9 cellular contexts compared by ENCODE assay signal in the genomic region with DNA sequence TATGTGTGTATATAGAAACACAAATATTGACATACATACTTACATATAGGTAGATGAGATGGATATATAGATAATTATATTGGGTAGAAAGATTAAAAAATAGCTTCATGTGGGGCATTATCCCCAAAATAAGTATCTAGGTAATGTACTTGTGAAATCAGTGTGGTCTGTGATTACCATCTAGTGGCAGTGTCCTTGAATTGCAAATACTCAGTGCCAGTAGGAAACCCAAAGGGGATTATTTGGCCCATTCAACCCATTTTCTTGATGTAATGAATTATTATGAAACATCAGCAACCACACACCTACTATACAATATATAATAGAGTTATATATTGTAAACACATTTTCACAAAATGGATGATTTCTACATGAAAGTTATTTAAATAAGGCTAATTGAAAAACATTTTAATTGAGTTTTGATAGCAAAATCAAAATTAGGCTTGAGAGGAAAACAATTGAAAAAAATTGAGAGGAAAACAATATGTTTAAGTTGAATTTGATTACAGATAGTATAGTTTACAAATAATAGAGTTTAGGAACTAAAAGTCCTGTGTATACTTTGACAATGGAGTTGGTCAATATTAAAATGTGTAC.
A peak's percentile ranks its signal among the peaks of the same experiment; 100 is the strongest.
DNase-seq lines count a peak whose midpoint lies in the region; ATAC-seq, FAIRE-seq and TF ChIP-seq lines count a peak whose summit lies in the region.
"Had no signal": no experiment of that assay in that cellular context is flagged by ENCODE, and none has a peak within 500 bp of the region (broad histone marks: within the 10 kb centered on the region; RNA-seq: fewer than 3 reads in every experiment).

No MANE protein-coding gene starts in this region.

- no peaks in the 10 kb centered on the region for H3K4me1 Mint-ChIP-seq in activated CD4-positive, alpha-beta T cell treated with anti-CD3 and anti-CD28 coated beads, Interleukin-2, amount 10 ng/mL, durations not matched to agents 24 days and 14 days

- FAIRE-seq in GM12891 (lab: Jason Lieb, UNC): no peak

- no peak overlapping the region for H3K4me3 ChIP-seq in adipocyte (ENCODE audit: low read length)

- peak; percentile 10 for DNase-seq in 8988T
- DNase-seq in GM12891 (ENCODE audit: insufficient read length, low spot score): peak; percentile 4
- DNase-seq in LoVo (ENCODE audit: low spot score): peak; percentile 22
- DNase-seq in adipocyte (ENCODE audit: low read depth): peak; percentile 76
- peak; percentile 40 for DNase-seq in kidney tubule cell (ENCODE audit: low spot score)
- DNase-seq in activated CD4-positive, alpha-beta T cell treated with anti-CD3 and anti-CD28 coated beads, Interleukin-2, amount 10 ng/mL, durations not matched to agents 24 days and 14 days: no peak

- no peak overlapping the region for H3K27ac Mint-ChIP-seq in activated CD4-positive, alpha-beta T cell treated with anti-CD3 and anti-CD28 coated beads, Interleukin-2, amount 10 ng/mL, durations not matched to agents 24 days and 14 days
- H3K27ac Mint-ChIP-seq: dendritic cell treated with granulocyte-macrophage colony-stimulating factor and Interleukin-4, amounts not matched to agents 40 ng/mL and 50 ng/mL, for 4 days had no signal

- H3K27me3 ChIP-seq in adipocyte (replicated peaks; ENCODE audit: control insufficient read depth, insufficient read depth, low read length): no peaks in the 10 kb centered on the region

- intact Hi-C loops in activated CD4-positive, alpha-beta T cell treated with anti-CD3 and anti-CD28 coated beads, Interleukin-2, amount 10 ng/mL, durations not matched to agents 24 days and 14 days (cut with micrococcal nuclease): no loop called here

- H3K27me3 Mint-ChIP-seq in activated CD4-positive, alpha-beta T cell treated with anti-CD3 and anti-CD28 coated beads, Interleukin-2, amount 10 ng/mL, durations not matched to agents 24 days and 14 days: no peaks in the 10 kb centered on the region
- H3K27me3 Mint-ChIP-seq: dendritic cell treated with granulocyte-macrophage colony-stimulating factor and Interleukin-4, amounts not matched to agents 40 ng/mL and 50 ng/mL, for 4 days had no signal

- H3K4me1 ChIP-seq in adipocyte (ENCODE audit: control insufficient read depth, insufficient read depth, low read length): no peaks in the 10 kb centered on the region

- no peak for TF ChIP-seq POLR2A in GM12891 (IDR thresholded peaks at IDR 0.05; ENCODE audit: low read depth, low read length)
- no peak for TF ChIP-seq POLR2A in GM18505 (IDR thresholded peaks at IDR 0.05; ENCODE audit: borderline replicate concordance, extremely low read depth, insufficient read depth, insufficient read length)

- no peak overlapping the region for H3K4me3 Mint-ChIP-seq in activated CD4-positive, alpha-beta T cell treated with anti-CD3 and anti-CD28 coated beads, Interleukin-2, amount 10 ng/mL, durations not matched to agents 24 days and 14 days
- H3K4me3 Mint-ChIP-seq: dendritic cell treated with granulocyte-macrophage colony-stimulating factor and Interleukin-4, amounts not matched to agents 40 ng/mL and 50 ng/mL, for 4 days had no signal

- ATAC-seq in GM18505 (IDR thresholded peaks at IDR 0.05; ENCODE audit: unreplicated experiment) (no peak), GM21737 (IDR thresholded peaks at IDR 0.05; ENCODE audit: unreplicated experiment) (no peak)

- no peak overlapping the region for H3K9ac ChIP-seq in adipocyte (ENCODE audit: low read length)

- no peaks in the 10 kb centered on the region for H3K36me3 ChIP-seq in adipocyte (ENCODE audit: control insufficient read depth, insufficient read depth, low read length, severe bottlenecking)

- H3K9me3 ChIP-seq in adipocyte (ENCODE audit: control insufficient read depth, low read length): no peaks in the 10 kb centered on the region

- H3K9me3 Mint-ChIP-seq in activated CD4-positive, alpha-beta T cell treated with anti-CD3 and anti-CD28 coated beads, Interleukin-2, amount 10 ng/mL, durations not matched to agents 24 days and 14 days: no peaks in the 10 kb centered on the region
- H3K9me3 Mint-ChIP-seq: dendritic cell treated with granulocyte-macrophage colony-stimulating factor and Interleukin-4, amounts not matched to agents 40 ng/mL and 50 ng/mL, for 4 days had no signal

- no peaks in the 10 kb centered on the region for H3K36me3 Mint-ChIP-seq in activated CD4-positive, alpha-beta T cell treated with anti-CD3 and anti-CD28 coated beads, Interleukin-2, amount 10 ng/mL, durations not matched to agents 24 days and 14 days (ENCODE audit: low read depth)

TF ChIP-seq in GM12891, 5 proteins besides CTCF, POLR2A, EP300 and RAD21:
- TF ChIP-seq SPI1 (IDR thresholded peaks at IDR 0.05; ENCODE audit: low read depth, low read length) (no peak), PAX5 (IDR thresholded peaks at IDR 0.05; ENCODE audit: insufficient read depth, low read length, severe bottlenecking) (no peak), POU2F2 (IDR thresholded peaks at IDR 0.05; ENCODE audit: low read depth, low read length) (no peak), TAF1 (IDR thresholded peaks at IDR 0.05; ENCODE audit: low read depth, low read length) (no peak), POLR2AphosphoS5 (IDR thresholded peaks at IDR 0.05; ENCODE audit: low read depth, low read length) (no peak)
